ENCODE assay signal across 8 cellular contexts in the genomic region with DNA sequence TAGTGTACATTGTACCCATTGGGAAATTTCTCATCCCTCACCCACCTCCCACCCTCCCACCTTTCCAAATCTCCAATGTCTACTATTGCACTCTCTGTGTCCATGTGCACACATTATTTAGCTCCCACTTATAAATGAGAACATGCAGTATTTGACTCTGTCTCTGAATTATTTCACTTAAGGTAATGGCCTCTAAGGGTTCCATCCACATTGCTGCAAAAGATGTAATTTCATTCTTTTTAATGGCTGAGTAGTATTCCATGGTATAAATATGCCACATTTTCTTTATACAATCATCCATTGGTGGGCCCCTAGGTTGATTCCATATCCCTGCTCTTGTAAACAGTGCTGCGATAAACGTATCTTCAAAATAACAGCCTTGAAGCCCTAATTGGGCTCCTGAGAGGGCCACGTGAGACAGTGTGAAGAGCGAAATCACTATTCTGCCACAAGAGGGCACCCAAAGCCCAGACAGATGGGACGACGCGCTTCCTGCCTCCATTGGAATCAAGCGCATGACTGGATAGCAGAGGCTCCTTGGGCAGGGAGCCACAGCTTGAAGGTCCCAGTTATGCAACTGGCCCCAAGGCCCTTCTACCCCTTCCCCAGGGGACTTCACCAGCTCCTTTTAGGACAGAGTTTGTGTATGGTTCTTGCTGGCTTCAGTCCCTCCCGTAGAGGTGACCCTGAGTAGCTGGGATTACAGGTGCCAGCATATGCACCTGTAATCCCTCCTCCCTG. TPM values are rescaled to one million over a fixed set of nuclear protein-coding genes. Genes with fewer than 3 reads are reported as not detected.
DNase-seq lines count a peak whose midpoint lies in the region; ATAC-seq and TF ChIP-seq lines count a peak whose summit lies in the region.

No MANE protein-coding gene starts in this region.

- H3K4me3 Mint-ChIP-seq in stimulated activated naive CD8-positive, alpha-beta T cell treated with anti-CD3 and anti-CD28 coated beads, Interleukin-15, Interleukin-2, amounts not matched to agents 100 ng/mL and 50 ng/mL, for 24 hours: peak overlapping the region; percentile 65

- H3K9me3 ChIP-seq in muscle layer of colon (ENCODE audit: low read length): no peaks in the 10 kb centered on the region

- peak; percentile 87 for TF ChIP-seq CTCF in LNCAP (IDR thresholded peaks at IDR 0.05)

- DNase-seq in A172 (ENCODE audit: low spot score): peak; percentile 84
- DNase-seq in activated T-cell treated with anti-CD3 and anti-CD28 coated beads for 4 hours: peak; percentile 59
- DNase-seq in erythroblast (lab: John Stamatoyannopoulos, UW): peak; percentile 91 to 94

- H3K27ac ChIP-seq in muscle layer of colon (ENCODE audit: low read depth, low read length): peak overlapping the region; percentile 71

- H3K27ac Mint-ChIP-seq in stimulated activated naive CD8-positive, alpha-beta T cell treated with anti-CD3 and anti-CD28 coated beads, Interleukin-15, Interleukin-2, amounts not matched to agents 100 ng/mL and 50 ng/mL, for 24 hours: peak overlapping the region; percentile 95

- no peak overlapping the region for H3K9ac ChIP-seq in muscle layer of colon (ENCODE audit: low read length)

- ATAC-seq in GM18511 (IDR thresholded peaks at IDR 0.05; ENCODE audit: unreplicated experiment): peak; percentile 40

- H3K4me1 ChIP-seq in muscle layer of colon (ENCODE audit: insufficient read depth, low read length): peaks cover 18% of the 10 kb centered on the region

- H3K27me3 ChIP-seq in muscle layer of colon (ENCODE audit: control insufficient read depth in 1 of 2, insufficient read depth in 2 of 2, low read length in 2 of 2): no peaks in the 10 kb centered on the region

- H3K9me3 Mint-ChIP-seq in stimulated activated naive CD8-positive, alpha-beta T cell treated with anti-CD3 and anti-CD28 coated beads, Interleukin-15, Interleukin-2, amounts not matched to agents 100 ng/mL and 50 ng/mL, for 24 hours: no peaks in the 10 kb centered on the region

- no peak for TF ChIP-seq POLR2A in erythroblast (IDR thresholded peaks at IDR 0.05; ENCODE audit: low read length)

- H3K27me3 Mint-ChIP-seq in stimulated activated naive CD8-positive, alpha-beta T cell treated with anti-CD3 and anti-CD28 coated beads, Interleukin-15, Interleukin-2, amounts not matched to agents 100 ng/mL and 50 ng/mL, for 24 hours: no peaks in the 10 kb centered on the region

- peaks cover 53% of the 10 kb centered on the region for H3K4me1 Mint-ChIP-seq in stimulated activated naive CD8-positive, alpha-beta T cell treated with anti-CD3 and anti-CD28 coated beads, Interleukin-15, Interleukin-2, amounts not matched to agents 100 ng/mL and 50 ng/mL, for 24 hours (ENCODE audit: low read depth)

- no peaks in the 10 kb centered on the region for H3K36me3 Mint-ChIP-seq in stimulated activated naive CD8-positive, alpha-beta T cell treated with anti-CD3 and anti-CD28 coated beads, Interleukin-15, Interleukin-2, amounts not matched to agents 100 ng/mL and 50 ng/mL, for 24 hours (ENCODE audit: low read depth)

- H3K4me3 ChIP-seq in muscle layer of colon (ENCODE audit: low read depth in 1 of 2, low read length in 2 of 2): no peak overlapping the region

- no peaks in the 10 kb centered on the region for H3K36me3 ChIP-seq in muscle layer of colon (ENCODE audit: insufficient read depth, low read length)

TF ChIP-seq in PFSK-1, 5 proteins besides CTCF, POLR2A, EP300 and RAD21:
- TF ChIP-seq TAF1 (IDR thresholded peaks at IDR 0.05; ENCODE audit: borderline replicate concordance, insufficient read depth, low read length): peak; percentile 15; the same call in 1 of the 2 replicates
- no peak for TF ChIP-seq FOXP2 (optimal IDR thresholded peaks at IDR 0.05; ENCODE audit: borderline replicate concordance, extremely low read depth, extremely low read length, insufficient read depth)

RNA-seq across cellular contexts. Expression of gene CD27, which starts 21.3 kb away (rescaled TPM):
- not detected in 2 replicates for total RNA-seq in A172 (2014; rRNA removed; shearing (Covaris generic))
- polyA plus RNA-seq in PFSK-1 (2012; ENCODE audit: insufficient read length, low read depth): not detected

RNA-seq across cellular contexts. Expression of gene TAPBPL, which starts 28.4 kb away (rescaled TPM):
- total RNA-seq in A172 (2014; rRNA removed; shearing (Covaris generic)): 2.6 and 3.4 TPM in 2 replicates
- 2.0 TPM for polyA plus RNA-seq in PFSK-1 (2012; ENCODE audit: insufficient read length, low read depth)

RNA-seq across cellular contexts. Expression of gene LTBR, which starts 39.5 kb away (rescaled TPM):
- total RNA-seq in A172 (2014; rRNA removed; shearing (Covaris generic)): not detected in 2 replicates
- polyA plus RNA-seq in PFSK-1 (2012; ENCODE audit: insufficient read length, low read depth): 233 TPM

RNA-seq across cellular contexts. Expression of gene VAMP1, which starts 47.0 kb away (rescaled TPM):
- total RNA-seq in A172 (2014; rRNA removed; shearing (Covaris generic)): 0.33 and 3.2 TPM in 2 replicates
- polyA plus RNA-seq in PFSK-1 (2012; ENCODE audit: insufficient read length, low read depth): 4.5 TPM

RNA-seq across cellular contexts. Expression of gene SCNN1A, which starts 48.1 kb away (rescaled TPM):
- total RNA-seq in A172 (2014; rRNA removed; shearing (Covaris generic)): 0.07 and 2.9 TPM in 2 replicates
- 1.4 TPM for polyA plus RNA-seq in PFSK-1 (2012; ENCODE audit: insufficient read length, low read depth)
